30 cellular contexts compared by ENCODE assay signal in genomic region chr1:231814031-231814430, GRCh38.
"Had no signal": no experiment of that assay in that cellular context is flagged by ENCODE, and none has a peak within 500 bp of the region (broad histone marks: within the 10 kb centered on the region; RNA-seq: fewer than 3 reads in every experiment).

No MANE protein-coding gene starts in this region.

- ATAC-seq: activated CD4-positive, CD25-positive, alpha-beta regulatory T cell treated with anti-CD3 and anti-CD28 coated beads, Interleukin-2, amount 50 U/mL, for 24 hours; left lobe of liver; sciatic nerve; stimulated activated naive CD8-positive, alpha-beta T cell treated with anti-CD3 and anti-CD28 coated beads, Interleukin-15, amount 100 ng/mL, for 72 hours had no signal

- H3K27ac ChIP-seq: epithelial cell of prostate, esophagus squamous epithelium, ovary, WERI-Rb-1 had no signal

- DNase-seq: activated CD4-positive, alpha-beta T cell treated with anti-CD3 and anti-CD28 coated beads for 48 hours; activated CD4-positive, alpha-beta T cell treated with anti-CD3 and anti-CD28 coated beads, Interleukin-2, amount 50 U/mL, for 48 hours; activated CD8-positive, alpha-beta memory T cell treated with anti-CD3 and anti-CD28 coated beads for 24 hours; activated effector memory CD4-positive, alpha-beta T cell treated with Interleukin-2 at 50 U/mL for 16 hours; activated naive CD4-positive, alpha-beta T cell treated with Interleukin-2 at 50 U/mL for 16 hours; anterior cingulate cortex; cortex of kidney; endodermal cell; esophagus squamous epithelium; hypothalamus; immature natural killer cell; mammary epithelial cell; naive B cell; ovary; stimulated activated CD4-positive, alpha-beta T cell treated with anti-CD3 and anti-CD28 coated beads, Interleukin-12 subunit alpha, Interleukin-12 subunit beta, amount 100 ng/mL, for 4 hours; stimulated activated CD4-positive, alpha-beta T cell treated with anti-CD3 and anti-CD28 coated beads, Interleukin-4, amount 100 ng/mL, for 1 hour; stimulated activated naive CD8-positive, alpha-beta T cell treated with anti-CD3 and anti-CD28 coated beads, Interleukin-15, amount 100 ng/mL, for 72 hours; substantia nigra; uterus; WERI-Rb-1 had no signal

- H3K27me3 Mint-ChIP-seq: activated naive CD8-positive, alpha-beta T cell; naive B cell; progenitor cell of endocrine pancreas; stimulated activated naive CD8-positive, alpha-beta T cell treated with anti-CD3 and anti-CD28 coated beads, Interleukin-15, amount 100 ng/mL, for 72 hours; type B pancreatic cell had no signal

- H3K36me3 ChIP-seq: ovary, uterus, WERI-Rb-1 had no signal

- H3K4me1 Mint-ChIP-seq: immature natural killer cell; naive B cell; stimulated activated naive CD8-positive, alpha-beta T cell treated with anti-CD3 and anti-CD28 coated beads, Interleukin-15, amount 100 ng/mL, for 72 hours had no signal

- H3K4me3 Mint-ChIP-seq: activated naive CD8-positive, alpha-beta T cell; brain; endodermal cell; immature natural killer cell; naive B cell; stimulated activated naive CD8-positive, alpha-beta T cell treated with anti-CD3 and anti-CD28 coated beads, Interleukin-15, amount 100 ng/mL, for 72 hours; type B pancreatic cell had no signal

- H3K4me3 ChIP-seq: esophagus squamous epithelium, ovary, skin epidermis, uterus had no signal

- FAIRE-seq: frontal cortex had no signal

- H3K9me3 Mint-ChIP-seq: immature natural killer cell; stimulated activated naive CD8-positive, alpha-beta T cell treated with anti-CD3 and anti-CD28 coated beads, Interleukin-15, amount 100 ng/mL, for 72 hours; type B pancreatic cell had no signal

- H3K4me1 ChIP-seq: uterus had no signal

- H3K27ac Mint-ChIP-seq: activated naive CD8-positive, alpha-beta T cell; brain; endodermal cell; naive B cell; progenitor cell of endocrine pancreas; stimulated activated naive CD8-positive, alpha-beta T cell treated with anti-CD3 and anti-CD28 coated beads, Interleukin-15, amount 100 ng/mL, for 72 hours; type B pancreatic cell had no signal

- H3K9me3 ChIP-seq: esophagus squamous epithelium, ovary, uterus had no signal
